Comparison of ENCODE assay signal across 8 cellular contexts in the genomic region with DNA sequence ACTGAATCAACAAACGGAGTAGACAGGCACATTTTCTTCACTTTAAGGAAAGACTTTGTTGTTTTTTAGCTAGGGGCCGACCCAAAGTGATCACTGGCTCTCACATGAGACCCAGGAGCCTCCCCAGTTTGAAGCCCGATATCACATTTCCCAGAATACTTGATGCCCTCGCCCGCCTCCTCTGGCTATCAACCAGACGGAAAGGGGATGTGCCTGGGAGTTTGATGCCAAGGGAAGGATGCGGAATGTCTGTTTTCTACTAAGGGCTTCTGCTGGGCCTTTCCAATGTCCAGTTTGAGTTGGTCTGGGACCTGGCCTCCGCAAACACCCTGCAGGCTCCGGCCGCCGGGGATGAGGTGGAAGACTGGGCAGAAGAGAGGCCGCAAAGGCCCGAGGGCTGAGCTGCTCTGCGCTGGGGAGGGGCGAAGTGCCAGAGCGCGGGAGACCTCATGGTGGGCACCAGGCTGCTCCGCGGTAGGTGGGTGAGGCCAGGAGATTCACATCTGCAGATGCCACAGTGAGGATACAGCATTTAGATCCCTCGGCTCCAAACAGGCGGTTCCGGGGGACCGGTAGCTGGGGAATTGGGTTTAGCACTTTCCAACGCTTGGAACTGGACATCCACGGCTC. TPM values are rescaled to one million over a fixed set of nuclear protein-coding genes. Genes with fewer than 3 reads are reported as not detected.
DNase-seq lines count a peak whose midpoint lies in the region; ATAC-seq, FAIRE-seq and TF ChIP-seq lines count a peak whose summit lies in the region.

No MANE protein-coding gene starts in this region.

- WGBS in K562 (ENCODE audit: insufficient coverage, low coverage, missing lambda C conversion rate) = 38% methylated on average over 25 of the region's 25 CpGs
- WGBS in HepG2 (ENCODE audit: low lambda C conversion rate) = 60% methylated on average over 20 of the region's 25 CpGs
- WGBS in upper lobe of left lung, 2 donors = 32 to 47% methylated on average over 12 to 25 of the region's 25 CpGs

- intact Hi-C loops in K562 (cut with micrococcal nuclease) (no loop called here), HepG2 (cut with micrococcal nuclease; ENCODE audit: unreplicated experiment) (no loop called here)

- FAIRE-seq in K562 (lab: Jason Lieb, UNC) = no peak
- FAIRE-seq in HepG2 (lab: Jason Lieb, UNC) = no peak

- CTCF ChIA-PET in K562 (lab: Yijun Ruan, JAX; ENCODE audit: low intra/inter-chr PET ratio) = no interaction called here
- CTCF ChIA-PET in HepG2 (lab: Yijun Ruan, JAX; ENCODE audit: low intra/inter-chr PET ratio, low total read pairs) = no interaction called here

- in situ Hi-C loops in K562 (cut with MboI) (no loop called here), HepG2 (cut with HindIII; ENCODE audit: extremely low pct_ligation_motif_present, low pct_unique_long_range_greater_than_20kb) (no loop called here)

- peak overlapping the region; percentile 81 for H3K4me3 ChIP-seq in HUES48 (ENCODE audit: low read depth, low read length)
- H3K4me3 ChIP-seq in K562 = peak overlapping the region; percentile 65; the same call in 1 of the 2 replicates
- H3K4me3 ChIP-seq in HepG2 (replicated peaks in 1 of 3; ENCODE audit: insufficient read depth in 1 of 3, low read depth in 2 of 3, low read length in 3 of 3) = peak overlapping the region; percentile 20 to 83 (median 58)
- peak overlapping the region in 3 of 4 donors; percentile 48 to 89 (median 80) for H3K4me3 ChIP-seq in upper lobe of left lung

- TF ChIP-seq EP300 in K562 (IDR thresholded peaks at IDR 0.05; ENCODE audit: low read length) (no peak), HepG2 (IDR thresholded peaks at IDR 0.05; ENCODE audit: low read depth in 2 of 2, low read length in 2 of 2) (no peak), HepG2 (CRISPR knock-in tag; IDR thresholded peaks at IDR 0.05; ENCODE audit: borderline replicate concordance) (no peak), upper lobe of left lung (IDR thresholded peaks at IDR 0.05) (no peak)

- POLR2A ChIA-PET in K562 (lab: Yijun Ruan, JAX) (interaction anchor here (0.6 to 2.4 kb wide), 6 partner anchors 11 to 157 kb away, joined by 3 to 25 read pairs (median 3); no protein-coding TSS in a partner anchor), HepG2 (lab: Yijun Ruan, JAX) (interaction anchor here (0.6 to 1.6 kb wide), 2 partner anchors 17 to 36 kb away, joined by 3 to 7 read pairs; a partner anchor contains a TSS)

- ATAC-seq in GM18511 (IDR thresholded peaks at IDR 0.05; ENCODE audit: unreplicated experiment) = peak; percentile 17
- peak; percentile 9 for ATAC-seq in K562
- peak; percentile 57 for ATAC-seq in HepG2
- peak; percentile 16 to 23 for ATAC-seq in upper lobe of left lung (ENCODE audit: low FRiP score in 2 of 2)
- ATAC-seq in HG02981 (IDR thresholded peaks at IDR 0.05; ENCODE audit: unreplicated experiment) = no peak

- H3K4me2 ChIP-seq in K562 (ENCODE audit: insufficient read depth, low read length) = peak overlapping the region; percentile 89
- H3K4me2 ChIP-seq in HepG2 (ENCODE audit: low read depth, low read length) = peak overlapping the region; percentile 73

- no TSS peak for BruUV-seq in K562 (replicated peaks; lab: Mats Ljungman, UMichigan)
- BruUV-seq in HepG2 (replicated peaks; lab: Mats Ljungman, UMichigan) = no TSS peak

- no peak for TF ChIP-seq RAD21 in K562 (CRISPR knock-in tag; conservative IDR thresholded peaks at IDR 0.05 in 1 of 2, IDR thresholded peaks at IDR 0.05 in 1 of 2)
- no peak for TF ChIP-seq RAD21 in HepG2 (CRISPR knock-in tag; IDR thresholded peaks at IDR 0.05)

- TF ChIP-seq POLR2A in K562 (conservative IDR thresholded peaks at IDR 0.05) (no peak), HepG2 (IDR thresholded peaks at IDR 0.05; ENCODE audit: insufficient read depth in 1 of 2, low read depth in 2 of 2, low read length in 2 of 2) (no peak), upper lobe of left lung (IDR thresholded peaks at IDR 0.05) (no peak)

- TF ChIP-seq CTCF in K562 (IDR thresholded peaks at IDR 0.05 in 2 of 3, conservative IDR thresholded peaks at IDR 0.05 in 1 of 3; ENCODE audit: insufficient read depth in 2 of 3, low read depth in 1 of 3, low read length in 3 of 3) = no peak
- no peak for TF ChIP-seq CTCF in HepG2 (CRISPR knock-in tag; IDR thresholded peaks at IDR 0.05)
- no peak for TF ChIP-seq CTCF in upper lobe of left lung (IDR thresholded peaks at IDR 0.05)

- no peaks in the 10 kb centered on the region for H3K9me1 ChIP-seq in K562 (ENCODE audit: control insufficient read depth, insufficient read depth, low read length)

- H3K4me1 ChIP-seq in HUES48 (ENCODE audit: control insufficient read depth, insufficient read depth, low read length) (no peaks in the 10 kb centered on the region), K562 (replicated peaks in 1 of 2; ENCODE audit: control insufficient read depth in 2 of 2, insufficient read depth in 2 of 2, low read length in 2 of 2) (peaks cover 3 to 13% of the 10 kb centered on the region in 2 experiments; a peak in 4 of 5 replicates), HepG2 (ENCODE audit: insufficient read depth, low read length) (0 out of 2 replicates have a peak, but pooled peaks cover 6% of the 10 kb centered on the region), upper lobe of left lung (peaks cover 4 to 10% (median 6%) of the 10 kb centered on the region in 4 donors)

- peaks cover 3% of the 10 kb centered on the region; the same call in 1 of the 2 replicates for H3K27me3 ChIP-seq in HUES48 (ENCODE audit: control insufficient read depth, insufficient read depth, low read length)
- H3K27me3 ChIP-seq in K562 (ENCODE audit: control insufficient read depth in 2 of 2, insufficient read depth in 2 of 2, low read length in 2 of 2) = no peaks in the 10 kb centered on the region
- H3K27me3 ChIP-seq in HepG2 (ENCODE audit: control insufficient read depth in 1 of 2, insufficient read depth in 2 of 2, low read length in 2 of 2) = peaks cover 1 to 14% of the 10 kb centered on the region in 2 experiments; a peak in 2 of 5 replicates
- no peaks in the 10 kb centered on the region for H3K27me3 ChIP-seq in upper lobe of left lung

- peaks cover 4% of the 10 kb centered on the region; the same call in 1 of the 3 replicates for H3K79me2 ChIP-seq in K562 (ENCODE audit: control insufficient read depth, insufficient read depth, low read length)
- H3K79me2 ChIP-seq in HepG2 (ENCODE audit: insufficient read depth, low read length) = no peaks in the 10 kb centered on the region

- H3K27ac ChIP-seq in HUES48 (ENCODE audit: low read depth, low read length) = no peak overlapping the region
- H3K27ac ChIP-seq in K562 (ENCODE audit: extremely low read depth, low read depth, low read length) = no peak overlapping the region
- no peak overlapping the region for H3K27ac ChIP-seq in HepG2 (ENCODE audit: extremely low read length, insufficient read depth, low read length)
- H3K27ac ChIP-seq in upper lobe of left lung = peak overlapping the region in 1 of 4 donors; percentile 51

- H2AFZ ChIP-seq in K562 (ENCODE audit: low read depth, low read length) (peak overlapping the region; percentile 94), HepG2 (ENCODE audit: low read length) (peak overlapping the region; percentile 37)

- H3K9me3 ChIP-seq in HUES48 (ENCODE audit: control insufficient read depth, insufficient read depth, low read length) (no peaks in the 10 kb centered on the region), K562 (replicated peaks; ENCODE audit: control insufficient read depth, insufficient read depth, low read depth, low read length) (no peaks in the 10 kb centered on the region), HepG2 (ENCODE audit: low read length) (no peaks in the 10 kb centered on the region), upper lobe of left lung (no peaks in the 10 kb centered on the region)

- H3K9ac ChIP-seq in HUES48 (ENCODE audit: low read depth, low read length) (no peak overlapping the region), K562 (ENCODE audit: insufficient read depth in 1 of 2, low read depth in 2 of 2, low read length in 2 of 2) (peak overlapping the region in 1 of 2 experiments; percentile 92; a peak in 2 of 4 replicates), HepG2 (ENCODE audit: insufficient read depth, low read depth, low read length) (no peak overlapping the region)

- H4K20me1 ChIP-seq in K562 (replicated peaks; ENCODE audit: control insufficient read depth, insufficient read depth, low read length) (no peaks in the 10 kb centered on the region), HepG2 (ENCODE audit: insufficient read depth, low read length) (no peaks in the 10 kb centered on the region)

- H3K36me3 ChIP-seq in HUES48 (ENCODE audit: control insufficient read depth, insufficient read depth, low read length) (no peaks in the 10 kb centered on the region), K562 (ENCODE audit: control insufficient read depth, insufficient read depth, low read length) (no peaks in the 10 kb centered on the region), HepG2 (replicated peaks in 1 of 2; ENCODE audit: control insufficient read depth in 1 of 2, insufficient read depth in 2 of 2, low read length in 2 of 2) (no peaks in the 10 kb centered on the region), upper lobe of left lung (no peaks in the 10 kb centered on the region)

- DNase-seq in K562 (ENCODE audit: extremely low read depth in 1 of 4, low spot score in 3 of 4) = peak in 1 of 4 experiments; percentile 21
- no peak for DNase-seq in HepG2 (ENCODE audit: low spot score)
- DNase-seq in upper lobe of left lung = peak in 1 of 2 donors; percentile 72
- no peak for DNase-seq in kidney tubule cell (ENCODE audit: low spot score)
- no peak for DNase-seq in stimulated activated CD8-positive, alpha-beta memory T cell treated with anti-CD3 and anti-CD28 coated beads, Interleukin-4, amount 100 ng/mL, for 48 hours

RNA-seq across cellular contexts. Expression of a gene that starts 0.5 kb away (rescaled TPM):
- total RNA-seq in K562 (2011; cell fraction: chromatin; rRNA removed; ENCODE audit: low replicate concordance) = 9.0 and 9.3 TPM in 2 replicates
- total RNA-seq in K562 (2011; cell fraction: nucleolus; rRNA removed) = 4.6 and 5.3 TPM in 2 replicates
- 5.6 and 9.1 TPM in 2 replicates for total RNA-seq in K562 (2011; cell fraction: nucleoplasm; rRNA removed)
- total RNA-seq in K562 (2014; rRNA removed) (1.00 and 1.6 TPM in 2 replicates), K562 (2014; rRNA removed; fragmentation: Illumina TruSeq; extraction: Trizol) (0.95 and 1.9 TPM in 2 replicates), K562 (2015; rRNA removed; fragmentation: Illumina TruSeq; extraction: Trizol) (1.2 TPM in 2 replicates), K562 (2021) (1.2 and 3.0 TPM in 2 replicates), HepG2 (2016; rRNA removed; fragmentation: Illumina TruSeq; extraction: Trizol) (0.98 and 1.4 TPM in 2 replicates), upper lobe of left lung (1 to 10 TPM in 5 of 6 donors, under 1 TPM in 1; 1.00 to 8.4 (median 3.4) TPM)
- polyA plus RNA-seq in K562 (2011; rRNA removed) (1.5 and 1.6 TPM in 2 replicates), K562 (2014; fragmentation: Illumina TruSeq; extraction: Trizol) (1.7 and 3.9 TPM in 2 replicates), K562 (2014; fragmentation: Nextera tagmentation; extraction: Ambion mirVana) (under 1 TPM; 0.32 to 0.34 TPM), K562 (2014; rRNA removed) (1.7 and 2.0 TPM in 2 replicates), HepG2 (2011; rRNA removed) (0.59 and 0.61 TPM in 2 replicates)
- 0.97 and 1.7 TPM in 2 replicates for polyA plus RNA-seq in K562 (2011; cell fraction: cytosol; rRNA removed)
- polyA plus RNA-seq in K562 (2011; cell fraction: nucleus; rRNA removed) = 3.0 and 3.2 TPM in 2 replicates
- polyA plus RNA-seq in K562 (2012) = 1.1 and 1.3 TPM in 2 replicates
- polyA minus RNA-seq in K562 (2011; rRNA and poly(A)+ RNA removed) = 2.9 and 3.1 TPM in 2 replicates
- 0.38 and 5.4 TPM in 2 replicates for polyA minus RNA-seq in K562 (2011; cell fraction: cytosol; rRNA and poly(A)+ RNA removed)
- 2.4 and 3.6 TPM in 2 replicates for polyA minus RNA-seq in K562 (2011; cell fraction: nucleus; rRNA and poly(A)+ RNA removed)
- 0.09 and 1.2 TPM in 2 replicates for total RNA-seq in HepG2 (2016; cell fraction: cytosol; rRNA removed; fragmentation: Illumina TruSeq; extraction: Trizol; ENCODE audit: low read depth)
- 0.89 and 1.7 TPM in 2 replicates for total RNA-seq in HepG2 (2016; cell fraction: insoluble cytoplasmic fraction; rRNA removed; fragmentation: Illumina TruSeq; extraction: Trizol)
- total RNA-seq in HepG2 (2016; cell fraction: membrane; rRNA removed; fragmentation: Illumina TruSeq; extraction: Trizol) = 0.69 and 1.3 TPM in 2 replicates
- total RNA-seq in HepG2 (2016; cell fraction: nucleus; rRNA removed; fragmentation: Illumina TruSeq; extraction: Trizol) = 0.78 and 1.6 TPM in 2 replicates
- 0.31 and 0.60 TPM in 2 replicates for polyA plus RNA-seq in HepG2 (2011; cell fraction: cytosol; rRNA removed)
- 0.40 and 0.78 TPM in 2 replicates for polyA plus RNA-seq in HepG2 (2011; cell fraction: nucleus; rRNA removed)
- polyA plus RNA-seq in HepG2 (2012) = 0.52 and 0.92 TPM in 2 replicates
- 1.0 and 1.1 TPM in 2 replicates for polyA plus RNA-seq in HepG2 (2016; cell fraction: cytosol; fragmentation: Illumina TruSeq; extraction: Trizol; ENCODE audit: low read depth)
- polyA plus RNA-seq in HepG2 (2016; cell fraction: insoluble cytoplasmic fraction; fragmentation: Illumina TruSeq; extraction: Trizol; ENCODE audit: low read depth) = 0.79 and 1.3 TPM in 2 replicates
- polyA plus RNA-seq in HepG2 (2016; cell fraction: membrane; fragmentation: Illumina TruSeq; extraction: Trizol; ENCODE audit: low read depth) = 0.52 and 0.56 TPM in 2 replicates
- polyA plus RNA-seq in HepG2 (2016; cell fraction: nucleus; fragmentation: Illumina TruSeq; extraction: Trizol; ENCODE audit: insufficient read depth, low read depth) = 1.7 and 3.0 TPM in 2 replicates
- polyA minus RNA-seq in HepG2 (2011; rRNA and poly(A)+ RNA removed; ENCODE audit: low replicate concordance) = 0.54 and 2.1 TPM in 2 replicates
- 0.18 and 0.59 TPM in 2 replicates for polyA minus RNA-seq in HepG2 (2011; cell fraction: cytosol; rRNA and poly(A)+ RNA removed)
- polyA minus RNA-seq in HepG2 (2011; cell fraction: nucleus; rRNA and poly(A)+ RNA removed) = 1.9 and 5.0 TPM in 2 replicates

RNA-seq across cellular contexts. Expression of a gene that starts 36.4 kb away (rescaled TPM):
- 115 and 218 TPM in 2 replicates for total RNA-seq in K562 (2011; cell fraction: chromatin; rRNA removed; ENCODE audit: low replicate concordance)
- 41.1 and 55.2 TPM in 2 replicates for total RNA-seq in K562 (2011; cell fraction: nucleolus; rRNA removed)
- total RNA-seq in K562 (2011; cell fraction: nucleoplasm; rRNA removed) = 77.8 and 117 TPM in 2 replicates
- total RNA-seq in K562 (2014; rRNA removed) = 67.1 and 76.0 TPM in 2 replicates
- 81.0 and 96.7 TPM in 2 replicates for total RNA-seq in K562 (2014; rRNA removed; fragmentation: Illumina TruSeq; extraction: Trizol)
- total RNA-seq in K562 (2015; rRNA removed; fragmentation: Illumina TruSeq; extraction: Trizol) = 143 and 150 TPM in 2 replicates
- 59.6 and 63.9 TPM in 2 replicates for total RNA-seq in K562 (2021)
- polyA plus RNA-seq in K562 (2011; rRNA removed) = 71.8 and 77.7 TPM in 2 replicates
- 29.0 and 29.2 TPM in 2 replicates for polyA plus RNA-seq in K562 (2011; cell fraction: cytosol; rRNA removed)
- polyA plus RNA-seq in K562 (2011; cell fraction: nucleus; rRNA removed) = 69.9 and 288 TPM in 2 replicates
- 56.8 and 73.8 TPM in 2 replicates for polyA plus RNA-seq in K562 (2012)
- polyA plus RNA-seq in K562 (2014; fragmentation: Illumina TruSeq; extraction: Trizol) = 116 and 125 TPM in 2 replicates
- polyA plus RNA-seq in K562 (2014; fragmentation: Nextera tagmentation; extraction: Ambion mirVana) = 10 to 100 TPM; 37.6 to 38.7 TPM
- 68.7 and 79.2 TPM in 2 replicates for polyA plus RNA-seq in K562 (2014; rRNA removed)
- 235 and 252 TPM in 2 replicates for polyA minus RNA-seq in K562 (2011; rRNA and poly(A)+ RNA removed)
- polyA minus RNA-seq in K562 (2011; cell fraction: cytosol; rRNA and poly(A)+ RNA removed) = 46.9 and 64.3 TPM in 2 replicates
- 69.3 and 393 TPM in 2 replicates for polyA minus RNA-seq in K562 (2011; cell fraction: nucleus; rRNA and poly(A)+ RNA removed)
- total RNA-seq in HepG2 (2016; rRNA removed; fragmentation: Illumina TruSeq; extraction: Trizol) = 25.9 and 37.9 TPM in 2 replicates
- 7.0 and 10.3 TPM in 2 replicates for total RNA-seq in HepG2 (2016; cell fraction: cytosol; rRNA removed; fragmentation: Illumina TruSeq; extraction: Trizol; ENCODE audit: low read depth)
- 24.2 and 39.8 TPM in 2 replicates for total RNA-seq in HepG2 (2016; cell fraction: insoluble cytoplasmic fraction; rRNA removed; fragmentation: Illumina TruSeq; extraction: Trizol)
- 4.9 and 6.0 TPM in 2 replicates for total RNA-seq in HepG2 (2016; cell fraction: membrane; rRNA removed; fragmentation: Illumina TruSeq; extraction: Trizol)
- total RNA-seq in HepG2 (2016; cell fraction: nucleus; rRNA removed; fragmentation: Illumina TruSeq; extraction: Trizol) = 45.8 and 61.3 TPM in 2 replicates
- 22.5 and 29.5 TPM in 2 replicates for polyA plus RNA-seq in HepG2 (2011; rRNA removed)
- 6.9 and 8.8 TPM in 2 replicates for polyA plus RNA-seq in HepG2 (2011; cell fraction: cytosol; rRNA removed)
- 43.0 and 44.1 TPM in 2 replicates for polyA plus RNA-seq in HepG2 (2011; cell fraction: nucleus; rRNA removed)
- 19.9 and 21.7 TPM in 2 replicates for polyA plus RNA-seq in HepG2 (2012)
- 0.76 and 1.4 TPM in 2 replicates for polyA plus RNA-seq in HepG2 (2016; cell fraction: cytosol; fragmentation: Illumina TruSeq; extraction: Trizol; ENCODE audit: low read depth)
- polyA plus RNA-seq in HepG2 (2016; cell fraction: insoluble cytoplasmic fraction; fragmentation: Illumina TruSeq; extraction: Trizol; ENCODE audit: low read depth) = 26.8 and 29.0 TPM in 2 replicates
- polyA plus RNA-seq in HepG2 (2016; cell fraction: membrane; fragmentation: Illumina TruSeq; extraction: Trizol; ENCODE audit: low read depth) = 2.5 and 4.1 TPM in 2 replicates
- polyA plus RNA-seq in HepG2 (2016; cell fraction: nucleus; fragmentation: Illumina TruSeq; extraction: Trizol; ENCODE audit: insufficient read depth, low read depth) = 58.6 and 63.1 TPM in 2 replicates
- polyA minus RNA-seq in HepG2 (2011; rRNA and poly(A)+ RNA removed; ENCODE audit: low replicate concordance) = 43.9 and 274 TPM in 2 replicates
- 20.6 and 26.9 TPM in 2 replicates for polyA minus RNA-seq in HepG2 (2011; cell fraction: cytosol; rRNA and poly(A)+ RNA removed)
- 216 and 230 TPM in 2 replicates for polyA minus RNA-seq in HepG2 (2011; cell fraction: nucleus; rRNA and poly(A)+ RNA removed)
- total RNA-seq in upper lobe of left lung = 100 to 1,000 TPM; 216 to 502 (median 344) TPM
